In the genomic region with DNA sequence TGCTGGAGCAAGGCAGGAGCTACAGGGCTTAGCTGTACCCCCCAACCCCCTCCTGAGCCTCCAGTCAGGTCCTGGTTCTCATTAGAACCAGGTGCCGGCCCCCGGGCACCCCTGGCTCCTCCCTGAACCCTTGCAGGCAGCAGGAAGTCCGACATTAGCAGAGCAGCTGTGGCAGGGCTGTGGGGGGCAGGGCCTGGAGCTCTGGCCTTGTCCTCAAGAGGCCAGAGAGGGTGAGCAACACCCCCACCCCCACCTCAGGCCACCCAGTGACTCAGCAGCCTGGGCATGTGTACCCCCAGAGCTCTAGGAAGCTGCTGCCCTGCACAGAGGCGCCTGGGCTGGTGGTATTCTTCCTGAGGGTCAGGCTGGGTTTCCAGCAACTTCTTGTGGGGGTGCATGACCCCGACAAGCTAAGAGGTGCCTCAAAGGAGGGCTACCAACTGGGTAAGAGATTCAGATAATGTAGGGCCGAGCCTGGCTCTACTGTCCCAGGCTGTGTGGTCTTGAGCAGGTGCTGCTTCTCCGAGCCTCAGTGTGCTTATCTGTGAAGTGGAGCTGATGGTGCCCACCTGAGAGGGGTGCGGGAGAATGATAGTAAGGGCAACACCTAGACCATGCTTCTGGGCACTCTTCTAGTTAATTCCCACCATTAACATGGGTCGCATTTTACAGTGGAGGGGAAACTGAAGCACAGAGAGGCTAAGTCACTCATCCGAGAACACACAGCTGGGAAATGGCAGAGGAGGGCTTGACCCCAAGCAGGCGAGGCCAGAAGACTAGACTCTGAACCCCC, we compare ENCODE assay signal across 12 cellular contexts. TPM values are rescaled to one million over a fixed set of nuclear protein-coding genes. Genes with fewer than 3 reads are reported as not detected.
DNase-seq lines count a peak whose midpoint lies in the region; TF ChIP-seq lines count a peak whose summit lies in the region.
"Had no signal": no experiment of that assay in that cellular context is flagged by ENCODE, and none has a peak within 500 bp of the region (broad histone marks: within the 10 kb centered on the region; RNA-seq: fewer than 3 reads in every experiment).

No MANE protein-coding gene starts in this region.

- no peak overlapping the region; the same call in 1 of the 2 replicates for H3K4me2 ChIP-seq in MM.1S (ENCODE audit: low read depth, low read length)
- peak overlapping the region; percentile 13 for H3K4me2 ChIP-seq in osteoblast (ENCODE audit: insufficient read depth, low read length)

- H3K9ac ChIP-seq in MM.1S (ENCODE audit: low read length), result no peak overlapping the region

- H3K27me3 ChIP-seq in MM.1S (replicated peaks; ENCODE audit: insufficient read depth, low read length) (no peaks in the 10 kb centered on the region), osteoblast (ENCODE audit: insufficient read depth, low read length) (no peaks in the 10 kb centered on the region)

- H3K79me2 ChIP-seq in MM.1S (ENCODE audit: low read length) (no peaks in the 10 kb centered on the region), osteoblast (ENCODE audit: insufficient read depth, low read length) (peaks cover 3% of the 10 kb centered on the region)

- no peaks in the 10 kb centered on the region for H3K27me3 Mint-ChIP-seq in chondrocyte (ENCODE audit: low read depth)

- H3K4me3 Mint-ChIP-seq in chondrocyte (ENCODE audit: unreplicated experiment), result no peak overlapping the region
- H3K4me3 Mint-ChIP-seq: stimulated activated naive CD8-positive, alpha-beta T cell treated with anti-CD3 and anti-CD28 coated beads, Interleukin-15, Interleukin-2, amounts not matched to agents 100 ng/mL and 50 ng/mL, for 24 hours had no signal

- H3K36me3 Mint-ChIP-seq in chondrocyte (ENCODE audit: low read depth), result peaks cover 31% of the 10 kb centered on the region

- DNase-seq in CMK (ENCODE audit: low read depth), result peak; percentile 45
- peak; percentile 53 for DNase-seq in MM.1S
- peak; percentile 67 for DNase-seq in chondrocyte (ENCODE audit: low spot score)
- peak; percentile 98 for DNase-seq in osteoblast (ENCODE audit: insufficient read length, low spot score, missing footprints)
- DNase-seq in NCI-H524 treated with DMSO at 0.1 percent for 48 hours (lab: John Stamatoyannopoulos, UW), result no peak
- no peak for DNase-seq in DMS79 (lab: John Stamatoyannopoulos, UW)
- no peak for DNase-seq in COLO829 (ENCODE audit: low spot score)
- no peak for DNase-seq in activated CD8-positive, alpha-beta memory T cell treated with anti-CD3 and anti-CD28 coated beads, Interleukin-2, amount 50 U/mL, for 4 hours
- DNase-seq: NCI-H2227 treated with DMSO at 0.1 percent for 48 hours, posterior cingulate gyrus had no signal

- peaks cover 79% of the 10 kb centered on the region for H3K4me1 Mint-ChIP-seq in chondrocyte (ENCODE audit: low read depth)

- no peaks in the 10 kb centered on the region for H3F3A ChIP-seq in MM.1S (ENCODE audit: insufficient read depth, low read length)

- H3K4me3 ChIP-seq in MM.1S (ENCODE audit: low read length) (no peak overlapping the region), osteoblast (ENCODE audit: insufficient read depth, low read length) (no peak overlapping the region)

- H3K27ac ChIP-seq in MM.1S (ENCODE audit: low read length) (no peak overlapping the region), osteoblast (ENCODE audit: low read depth, low read length) (peak overlapping the region; percentile 32)
- H3K27ac ChIP-seq: epithelial cell of prostate had no signal

- H3K9me3 ChIP-seq in MM.1S (replicated peaks; ENCODE audit: insufficient read depth, low read length), result no peaks in the 10 kb centered on the region
- no peaks in the 10 kb centered on the region for H3K9me3 ChIP-seq in osteoblast (ENCODE audit: low read depth, low read length)

- H3K4me1 ChIP-seq in MM.1S (ENCODE audit: low read length) (peaks cover 7% of the 10 kb centered on the region), osteoblast (ENCODE audit: insufficient read depth, low read length) (peaks cover 35% of the 10 kb centered on the region)

- no peak for TF ChIP-seq CTCF in MM.1S (IDR thresholded peaks at IDR 0.05; ENCODE audit: low read length)
- no peak for TF ChIP-seq CTCF in chondrocyte (IDR thresholded peaks at IDR 0.05)
- no peak for TF ChIP-seq CTCF in osteoblast (IDR thresholded peaks at IDR 0.05; ENCODE audit: extremely low read depth, low read depth, low read length)

- no peaks in the 10 kb centered on the region for H3K9me2 ChIP-seq in MM.1S (replicated peaks; ENCODE audit: insufficient read depth, low read length)

- no peaks in the 10 kb centered on the region for H3K36me3 ChIP-seq in MM.1S (replicated peaks; ENCODE audit: insufficient read depth, low read length)
- H3K36me3 ChIP-seq in osteoblast (ENCODE audit: insufficient read depth, low read length), result peaks cover 64% of the 10 kb centered on the region

- H3K27ac Mint-ChIP-seq in chondrocyte (ENCODE audit: unreplicated experiment), result peak overlapping the region; percentile 86
- H3K27ac Mint-ChIP-seq: stimulated activated naive CD8-positive, alpha-beta T cell treated with anti-CD3 and anti-CD28 coated beads, Interleukin-15, Interleukin-2, amounts not matched to agents 100 ng/mL and 50 ng/mL, for 24 hours had no signal

- peak overlapping the region; percentile 64 for H2AFZ ChIP-seq in MM.1S (ENCODE audit: low read length)
- H2AFZ ChIP-seq in osteoblast (ENCODE audit: low read length), result no peak overlapping the region

- H3K9me3 Mint-ChIP-seq in chondrocyte (ENCODE audit: low read depth), result no peaks in the 10 kb centered on the region
- H3K9me3 Mint-ChIP-seq: stimulated activated naive CD8-positive, alpha-beta T cell treated with anti-CD3 and anti-CD28 coated beads, Interleukin-15, Interleukin-2, amounts not matched to agents 100 ng/mL and 50 ng/mL, for 24 hours had no signal

- H4K20me1 ChIP-seq in MM.1S (ENCODE audit: insufficient read depth, low read length) (no peaks in the 10 kb centered on the region), osteoblast (ENCODE audit: insufficient read depth, low read length) (no peaks in the 10 kb centered on the region)

RNA-seq across cellular contexts. Expression of a gene that starts 16.0 kb away (rescaled TPM):
- not detected in 3 replicates for total RNA-seq in chondrocyte
- not detected in 2 replicates for total RNA-seq in osteoblast

RNA-seq across cellular contexts. Expression of a gene that starts 30.5 kb away (rescaled TPM):
- not detected in 3 replicates for total RNA-seq in chondrocyte
- total RNA-seq in osteoblast, result not detected in 2 replicates

RNA-seq across cellular contexts. Expression of a gene that starts 47.5 kb away (rescaled TPM):
- 267 to 284 TPM (median 270 TPM) in 3 replicates for total RNA-seq in chondrocyte
- 126 and 134 TPM in 2 replicates for total RNA-seq in osteoblast

Comparison
In these comparisons a context has a peak if more than half of its experiments do, and no peak if none do; other contexts are left out.
1. DNase-seq: peak in CMK (single experiment), MM.1S (single experiment), chondrocyte (single experiment) and osteoblast (single experiment); none in NCI-H524 treated with DMSO at 0.1 percent for 48 hours (single experiment), DMS79 (single experiment), COLO829 (single experiment) and activated CD8-positive, alpha-beta memory T cell treated with anti-CD3 and anti-CD28 coated beads, Interleukin-2, amount 50 U/mL, for 4 hours (single experiment).